ENCODE assay signal across 20 cellular contexts in the genomic region with DNA sequence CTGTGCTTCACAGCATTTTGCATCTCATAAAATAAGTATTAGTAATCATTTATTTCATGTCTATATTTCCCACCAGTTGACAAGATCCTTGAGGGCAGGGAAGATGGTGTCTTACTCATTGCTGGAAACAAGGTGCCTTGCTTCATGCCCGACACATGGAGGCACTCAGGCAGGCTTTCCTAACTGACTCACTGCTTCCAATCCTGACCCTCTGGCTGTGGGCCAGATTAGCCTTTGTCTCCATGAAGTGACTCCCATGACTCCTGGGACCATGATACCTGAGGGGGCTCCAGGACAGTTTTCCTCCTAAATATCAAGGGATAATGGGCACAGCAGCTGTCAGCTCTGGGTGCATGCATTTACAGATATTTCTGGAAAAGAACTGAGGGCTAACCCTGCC.
DNase-seq lines count a peak whose midpoint lies in the region; ATAC-seq and TF ChIP-seq lines count a peak whose summit lies in the region.
"Had no signal": no experiment of that assay in that cellular context is flagged by ENCODE, and none has a peak within 500 bp of the region (broad histone marks: within the 10 kb centered on the region; RNA-seq: fewer than 3 reads in every experiment).

No MANE protein-coding gene starts in this region.

- intact Hi-C loops in mammary epithelial cell (cut with micrococcal nuclease) = no loop called here

- H3K9me3 ChIP-seq in mammary epithelial cell (replicated peaks; ENCODE audit: insufficient read depth, low read length) = no peaks in the 10 kb centered on the region
- H3K9me3 ChIP-seq: ascending aorta, gastrocnemius medialis had no signal

- no TSS peak for BruUV-seq in mammary epithelial cell (replicated peaks; lab: Mats Ljungman, UMichigan)

- H4K20me1 ChIP-seq in mammary epithelial cell (ENCODE audit: insufficient read depth, low read length) = no peaks in the 10 kb centered on the region

- no peak overlapping the region for H3K9ac ChIP-seq in mammary epithelial cell (ENCODE audit: insufficient read depth, low read length)

- no CpG with 5 or more reads among the region's 1 CpG for WGBS in mammary epithelial cell (ENCODE audit: low coverage, missing lambda C conversion rate)

- H3K4me3 Mint-ChIP-seq in nephron = no peak overlapping the region
- H3K4me3 Mint-ChIP-seq: activated CD4-positive, alpha-beta memory T cell treated with anti-CD3 and anti-CD28 coated beads, Interleukin-2, amount 10 ng/mL, durations not matched to agents 7 days and 5 days; activated naive CD4-positive, alpha-beta T cell treated with anti-CD3 and anti-CD28 coated beads for 36 hours had no signal

- no peak for ATAC-seq in HG03097 (IDR thresholded peaks at IDR 0.05; ENCODE audit: low FRiP score, unreplicated experiment)
- ATAC-seq: gastrocnemius medialis, left cardiac atrium had no signal

- no peaks in the 10 kb centered on the region for H3K27me3 ChIP-seq in mammary epithelial cell (ENCODE audit: insufficient read depth, low read length)
- H3K27me3 ChIP-seq: ascending aorta, gastrocnemius medialis had no signal

- H3K27ac Mint-ChIP-seq in nephron = peak overlapping the region in 2 of 3 experiments; percentile 40 to 82
- H3K27ac Mint-ChIP-seq: activated CD4-positive, alpha-beta memory T cell treated with anti-CD3 and anti-CD28 coated beads, Interleukin-2, amount 10 ng/mL, durations not matched to agents 7 days and 5 days; activated naive CD4-positive, alpha-beta T cell treated with anti-CD3 and anti-CD28 coated beads for 36 hours had no signal

- H3K4me3 ChIP-seq in mammary epithelial cell (replicated peaks in 1 of 3; ENCODE audit: insufficient read depth in 1 of 3, low read depth in 2 of 3, low read length in 3 of 3) = no peak overlapping the region
- H3K4me3 ChIP-seq: ascending aorta, gastrocnemius medialis had no signal

- CTCF ChIA-PET in mammary epithelial cell (lab: Charles Lee; ENCODE audit: low non-redundant PET) = no interaction called here

- peak; percentile 21 for DNase-seq in DMS53 (lab: John Stamatoyannopoulos, UW)
- DNase-seq in DMS53 treated with DMSO at 0.1 percent for 48 hours (lab: John Stamatoyannopoulos, UW; ENCODE audit: unreplicated experiment) = no peak
- DNase-seq in NCI-H2171 treated with DMSO at 0.1 percent for 48 hours (lab: John Stamatoyannopoulos, UW) = peak; percentile 32
- DNase-seq in mammary epithelial cell = peak; percentile 37
- DNase-seq in DMS79 (lab: John Stamatoyannopoulos, UW) = no peak
- no peak for DNase-seq in hippocampal formation (lab: John Stamatoyannopoulos, UW)
- DNase-seq: 8988T; activated CD4-positive, alpha-beta memory T cell treated with anti-CD3 and anti-CD28 coated beads, Interleukin-2, amount 10 ng/mL, durations not matched to agents 7 days and 5 days; activated naive CD4-positive, alpha-beta T cell treated with anti-CD3 and anti-CD28 coated beads for 36 hours; C1 segment of cervical spinal cord; gastrocnemius medialis; left cardiac atrium; MV-4-11; NCI-H526; stimulated activated CD8-positive, alpha-beta memory T cell treated with anti-CD3 and anti-CD28 coated beads, Interleukin-4, amount 100 ng/mL, for 48 hours; T-helper 2 cell; WERI-Rb-1 had no signal

- no peak overlapping the region for H3K27ac ChIP-seq in mammary epithelial cell (ENCODE audit: insufficient read depth, low read depth, low read length)
- H3K27ac ChIP-seq: ascending aorta, gastrocnemius medialis, WERI-Rb-1 had no signal

- H3K36me3 Mint-ChIP-seq in nephron (ENCODE audit: low read depth) = peaks cover 3% of the 10 kb centered on the region

- no peaks in the 10 kb centered on the region for H3K27me3 Mint-ChIP-seq in nephron (ENCODE audit: low read depth)

- no peaks in the 10 kb centered on the region for H3K9me3 Mint-ChIP-seq in nephron
- H3K9me3 Mint-ChIP-seq: activated CD4-positive, alpha-beta memory T cell treated with anti-CD3 and anti-CD28 coated beads, Interleukin-2, amount 10 ng/mL, durations not matched to agents 7 days and 5 days; activated naive CD4-positive, alpha-beta T cell treated with anti-CD3 and anti-CD28 coated beads for 36 hours had no signal

- no peak overlapping the region for H2AFZ ChIP-seq in mammary epithelial cell (ENCODE audit: low read depth, low read length)

- no peaks in the 10 kb centered on the region for H3K4me1 ChIP-seq in mammary epithelial cell (ENCODE audit: insufficient read depth, low read length)
- H3K4me1 ChIP-seq: ascending aorta had no signal

- peaks cover 62% of the 10 kb centered on the region for H3K4me1 Mint-ChIP-seq in nephron

- H3K36me3 ChIP-seq in mammary epithelial cell (ENCODE audit: insufficient read depth, low read length) = no peaks in the 10 kb centered on the region
- H3K36me3 ChIP-seq: ascending aorta, gastrocnemius medialis, WERI-Rb-1 had no signal

- no peaks in the 10 kb centered on the region for H3K79me2 ChIP-seq in mammary epithelial cell (ENCODE audit: insufficient read depth, low read length)

- no peak for TF ChIP-seq CTCF in mammary epithelial cell (conservative IDR thresholded peaks at IDR 0.05 in 1 of 2, IDR thresholded peaks at IDR 0.05 in 1 of 2; ENCODE audit: extremely low read depth in 1 of 2, insufficient read depth in 1 of 2, low read depth in 1 of 2, low read length in 2 of 2)
- no peak for TF ChIP-seq CTCF in nephron (IDR thresholded peaks at IDR 0.05; ENCODE audit: unreplicated experiment in 3 of 3)

- dilution Hi-C loops in mammary epithelial cell (cut with HindIII; ENCODE audit: low sequenced_read_pairs) = no loop called here

- in situ Hi-C loops in mammary epithelial cell (cut with MboI; ENCODE audit: low sequenced_read_pairs in 2 of 2) = no loop called here

- no peak overlapping the region for H3K4me2 ChIP-seq in mammary epithelial cell (ENCODE audit: insufficient read depth, low read depth, low read length)

Comparison
In these comparisons a context has a peak if more than half of its experiments do, and no peak if none do; other contexts are left out.
1. DNase-seq: peak in DMS53 (single experiment), NCI-H2171 treated with DMSO at 0.1 percent for 48 hours (single experiment) and mammary epithelial cell (single experiment); none in DMS53 treated with DMSO at 0.1 percent for 48 hours (single experiment), DMS79 (single experiment) and hippocampal formation (0 of 2).